ENCODE assay signal across 25 cellular contexts in the genomic region with DNA sequence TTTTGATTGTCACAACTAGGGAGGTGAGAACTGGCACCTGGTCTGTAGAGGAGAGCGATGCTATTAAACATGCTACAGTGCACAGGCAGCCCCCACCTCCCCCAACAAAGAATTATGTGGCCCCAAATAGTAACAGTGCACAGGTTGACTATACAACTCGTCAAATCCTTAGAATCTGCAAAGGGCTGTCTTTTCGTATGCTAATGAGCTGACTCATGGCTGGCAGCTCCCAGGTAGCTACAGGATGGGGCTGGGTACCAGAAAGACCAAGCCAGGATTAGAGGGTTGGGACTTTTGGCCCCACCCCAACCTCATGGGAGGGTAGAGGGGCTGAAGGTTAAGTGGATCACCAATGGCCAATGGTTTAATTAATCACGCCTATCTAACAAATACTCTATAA.
"Had no signal": no experiment of that assay in that cellular context is flagged by ENCODE, and none has a peak within 500 bp of the region (broad histone marks: within the 10 kb centered on the region; RNA-seq: fewer than 3 reads in every experiment).

No MANE protein-coding gene starts in this region.

- H3K27ac ChIP-seq: coronary artery, gastroesophageal sphincter, heart left ventricle, hepatocyte, left lung, neural progenitor cell, prostate gland, sigmoid colon, stomach, thyroid gland had no signal

- H3K4me1 ChIP-seq: prostate gland, thyroid gland had no signal

- H3K36me3 Mint-ChIP-seq: naive thymus-derived CD4-positive, alpha-beta T cell; neural progenitor cell; stimulated activated effector memory CD8-positive, alpha-beta T cell treated with anti-CD3 and anti-CD28 coated beads, Interleukin-12 subunit alpha, Interleukin-12 subunit beta, amount 100 ng/mL, for 72 hours; type B pancreatic cell had no signal

- H3K9ac ChIP-seq: neural progenitor cell had no signal

- H3K4me3 Mint-ChIP-seq: naive thymus-derived CD4-positive, alpha-beta T cell; nephron; neural progenitor cell; stimulated activated effector memory CD8-positive, alpha-beta T cell treated with anti-CD3 and anti-CD28 coated beads, Interleukin-12 subunit alpha, Interleukin-12 subunit beta, amount 100 ng/mL, for 72 hours; type B pancreatic cell had no signal

- H3K27me3 ChIP-seq: gastroesophageal sphincter, heart left ventricle, hepatocyte, left lung, neural progenitor cell, sigmoid colon, stomach, thyroid gland had no signal

- H3K9me3 Mint-ChIP-seq: nephron; stimulated activated effector memory CD8-positive, alpha-beta T cell treated with anti-CD3 and anti-CD28 coated beads, Interleukin-12 subunit alpha, Interleukin-12 subunit beta, amount 100 ng/mL, for 72 hours; type B pancreatic cell had no signal

- H2AFZ ChIP-seq: hepatocyte, neural progenitor cell had no signal

- DNase-seq: dermis blood vessel endothelial cell; effector memory CD4-positive, alpha-beta T cell; erythroblast; heart left ventricle; left cardiac atrium; left lung; mammary epithelial cell; mesendoderm; midbrain; naive thymus-derived CD4-positive, alpha-beta T cell; right cardiac atrium; sigmoid colon; stimulated activated CD4-positive, alpha-beta T cell treated with anti-CD3 and anti-CD28 coated beads, Interleukin-2, amount 100 ng/mL, for 24 hours; stimulated activated CD4-positive, alpha-beta T cell treated with anti-CD3 and anti-CD28 coated beads, Interleukin-4, amount 100 ng/mL, for 24 hours; stimulated activated naive CD4-positive, alpha-beta T cell treated with Interleukin-2 at 50 U/mL for 16 hours; stomach; thyroid gland had no signal

- H3K36me3 ChIP-seq: gastroesophageal sphincter, heart left ventricle, left lung, neural progenitor cell, prostate gland, sigmoid colon, stomach, thyroid gland had no signal

- H3K27ac Mint-ChIP-seq: naive thymus-derived CD4-positive, alpha-beta T cell; nephron; neural progenitor cell; stimulated activated effector memory CD8-positive, alpha-beta T cell treated with anti-CD3 and anti-CD28 coated beads, Interleukin-12 subunit alpha, Interleukin-12 subunit beta, amount 100 ng/mL, for 72 hours; type B pancreatic cell had no signal

- H3K79me2 ChIP-seq: hepatocyte had no signal

- H3K4me2 ChIP-seq: hepatocyte, neural progenitor cell had no signal

- H3K9me3 ChIP-seq: gastroesophageal sphincter, heart left ventricle, left lung, prostate gland, sigmoid colon, stomach, thyroid gland had no signal

- H3K4me3 ChIP-seq: coronary artery, gastroesophageal sphincter, heart left ventricle, hepatocyte, left lung, neural progenitor cell, prostate gland, sigmoid colon, stomach, thyroid gland had no signal

- ATAC-seq: gastroesophageal sphincter; heart left ventricle; left cardiac atrium; left lung; naive thymus-derived CD4-positive, alpha-beta T cell; right cardiac atrium; stimulated activated effector memory CD8-positive, alpha-beta T cell treated with anti-CD3 and anti-CD28 coated beads, Interleukin-12 subunit alpha, Interleukin-12 subunit beta, amount 100 ng/mL, for 72 hours had no signal

- H3K4me1 Mint-ChIP-seq: naive thymus-derived CD4-positive, alpha-beta T cell; stimulated activated effector memory CD8-positive, alpha-beta T cell treated with anti-CD3 and anti-CD28 coated beads, Interleukin-12 subunit alpha, Interleukin-12 subunit beta, amount 100 ng/mL, for 72 hours had no signal
